ENCODE assay signal across 1 cellular context in genomic region chr3:170471149-170471548, GRCh38.
TF ChIP-seq lines count a peak whose summit lies in the region.

No MANE protein-coding gene starts in this region.

TF ChIP-seq in H1, 55 proteins besides CTCF, POLR2A, EP300 and RAD21 (continued from another document):
- TF ChIP-seq CHD7 (IDR thresholded peaks at IDR 0.05; ENCODE audit: insufficient replicate concordance, low read length) (no peak), SAP30 (IDR thresholded peaks at IDR 0.05; ENCODE audit: insufficient read depth, insufficient replicate concordance, low read length) (no peak), POU5F1 (IDR thresholded peaks at IDR 0.05; ENCODE audit: low read depth, low read length) (no peak), CBX5 (IDR thresholded peaks at IDR 0.05; ENCODE audit: low read depth, low read length) (no peak), SP4 (IDR thresholded peaks at IDR 0.05; ENCODE audit: low read length) (no peak), EGR1 (IDR thresholded peaks at IDR 0.05; ENCODE audit: borderline replicate concordance, low read depth, low read length) (no peak)
- TF ChIP-seq, protein P1, sequence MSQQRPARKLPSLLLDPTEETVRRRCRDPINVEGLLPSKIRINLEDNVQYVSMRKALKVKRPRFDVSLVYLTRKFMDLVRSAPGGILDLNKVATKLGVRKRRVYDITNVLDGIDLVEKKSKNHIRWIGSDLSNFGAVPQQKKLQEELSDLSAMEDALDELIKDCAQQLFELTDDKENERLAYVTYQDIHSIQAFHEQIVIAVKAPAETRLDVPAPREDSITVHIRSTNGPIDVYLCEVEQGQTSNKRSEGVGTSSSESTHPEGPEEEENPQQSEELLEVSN (IDR thresholded peaks at IDR 0.05) = no peak
